Comparison of ENCODE assay signal across 1 cellular context in genomic region chr18:74734013-74734444, GRCh38.
A peak's percentile ranks its signal among the peaks of the same experiment; 100 is the strongest.
TF ChIP-seq lines count a peak whose summit lies in the region.

No MANE protein-coding gene starts in this region.

TF ChIP-seq in HepG2, 621 proteins besides CTCF, POLR2A, EP300 and RAD21 (continued from another document and continues in another):
- peak; percentile 48 for TF ChIP-seq ARID3A (IDR thresholded peaks at IDR 0.05; ENCODE audit: low read depth, low read length)
- TF ChIP-seq GMEB1 (CRISPR knock-in tag; IDR thresholded peaks at IDR 0.05; ENCODE audit: borderline replicate concordance) = no peak
- TF ChIP-seq ZNF772 (CRISPR knock-in tag; IDR thresholded peaks at IDR 0.05) = no peak
- no peak for TF ChIP-seq MZF1 (CRISPR knock-in tag; IDR thresholded peaks at IDR 0.05; ENCODE audit: borderline replicate concordance)
- peak in 1 of 2 experiments; percentile 59; a peak in 1 of 4 replicates for TF ChIP-seq KLF16 (CRISPR knock-in tag; IDR thresholded peaks at IDR 0.05)
- TF ChIP-seq MIER3 (CRISPR knock-in tag; IDR thresholded peaks at IDR 0.05; ENCODE audit: borderline replicate concordance) = no peak; the same call in 1 of the 2 replicates
- TF ChIP-seq STAT6 (CRISPR knock-in tag; IDR thresholded peaks at IDR 0.05; ENCODE audit: borderline replicate concordance) = peak; percentile 30; the same call in 1 of the 2 replicates
- TF ChIP-seq SCMH1 (CRISPR knock-in tag; IDR thresholded peaks at IDR 0.05; ENCODE audit: borderline replicate concordance) = no peak
- TF ChIP-seq AGO2 (optimal IDR thresholded peaks at IDR 0.05; ENCODE audit: low read depth, low read length) = no peak
- no peak for TF ChIP-seq SUZ12 (IDR thresholded peaks at IDR 0.05; ENCODE audit: low read depth, low read length)
- no peak for TF ChIP-seq YY1 (IDR thresholded peaks at IDR 0.05; ENCODE audit: insufficient read depth, insufficient replicate concordance, low read depth, low read length)
- no peak for TF ChIP-seq MED8 (CRISPR knock-in tag; IDR thresholded peaks at IDR 0.05; ENCODE audit: insufficient replicate concordance)
- peak; percentile 63; the same call in 1 of the 2 replicates for TF ChIP-seq TBX3 (IDR thresholded peaks at IDR 0.05; ENCODE audit: borderline replicate concordance)
- no peak for TF ChIP-seq NFAT5 (CRISPR knock-in tag; IDR thresholded peaks at IDR 0.05)
- no peak for TF ChIP-seq ZNF101 (CRISPR knock-in tag; IDR thresholded peaks at IDR 0.05; ENCODE audit: borderline replicate concordance, low read depth)
- TF ChIP-seq NFIB (CRISPR knock-in tag; IDR thresholded peaks at IDR 0.05; ENCODE audit: borderline replicate concordance) = no peak
- TF ChIP-seq E2F1 (CRISPR knock-in tag; IDR thresholded peaks at IDR 0.05) = no peak
- TF ChIP-seq ZNF749 (CRISPR knock-in tag; IDR thresholded peaks at IDR 0.05; ENCODE audit: borderline replicate concordance) = no peak
- no peak for TF ChIP-seq ZNF773 (CRISPR knock-in tag; IDR thresholded peaks at IDR 0.05; ENCODE audit: borderline replicate concordance)
- TF ChIP-seq HNRNPL (IDR thresholded peaks at IDR 0.05; ENCODE audit: low read depth, low read length) = no peak
- TF ChIP-seq ZNF292 (CRISPR knock-in tag; IDR thresholded peaks at IDR 0.05; ENCODE audit: borderline replicate concordance, low read depth) = peak; percentile 86
- TF ChIP-seq YEATS2 (CRISPR knock-in tag; IDR thresholded peaks at IDR 0.05; ENCODE audit: borderline replicate concordance) = no peak
- TF ChIP-seq SALL2 (CRISPR knock-in tag; IDR thresholded peaks at IDR 0.05) = no peak
- peak; percentile 99 for TF ChIP-seq CEBPG (CRISPR knock-in tag; IDR thresholded peaks at IDR 0.05)
- no peak for TF ChIP-seq ZNF746 (CRISPR knock-in tag; IDR thresholded peaks at IDR 0.05)
- no peak for TF ChIP-seq KLF13 (CRISPR knock-in tag; IDR thresholded peaks at IDR 0.05)
- TF ChIP-seq ZNF335 (CRISPR knock-in tag; IDR thresholded peaks at IDR 0.05) = no peak
- no peak for TF ChIP-seq ZNF552 (CRISPR knock-in tag; IDR thresholded peaks at IDR 0.05; ENCODE audit: borderline replicate concordance)
- TF ChIP-seq PHF21A (CRISPR knock-in tag; IDR thresholded peaks at IDR 0.05) = peak; percentile 87
- TF ChIP-seq MAF1 (CRISPR knock-in tag; IDR thresholded peaks at IDR 0.05; ENCODE audit: borderline replicate concordance) = no peak
- no peak for TF ChIP-seq ZNF407 (CRISPR knock-in tag; IDR thresholded peaks at IDR 0.05; ENCODE audit: not compliant biosample characterization)
- TF ChIP-seq ZNF354B (CRISPR knock-in tag; IDR thresholded peaks at IDR 0.05) = no peak
- no peak; the same call in 1 of the 2 replicates for TF ChIP-seq ZNF629 (CRISPR knock-in tag; conservative IDR thresholded peaks at IDR 0.05)
- peak; percentile 58; the same call in 1 of the 2 replicates for TF ChIP-seq ISL2 (CRISPR knock-in tag; IDR thresholded peaks at IDR 0.05)
- no peak for TF ChIP-seq NPAS2 (CRISPR knock-in tag; IDR thresholded peaks at IDR 0.05; ENCODE audit: borderline replicate concordance)
- 0 out of 2 replicates have a peak, but pooled peaks have one; percentile 6 for TF ChIP-seq ZNF264 (CRISPR knock-in tag; IDR thresholded peaks at IDR 0.05)
- TF ChIP-seq ISX (CRISPR knock-in tag; conservative IDR thresholded peaks at IDR 0.05) = no peak
- no peak for TF ChIP-seq PLSCR1 (CRISPR knock-in tag; IDR thresholded peaks at IDR 0.05; ENCODE audit: borderline replicate concordance)
- peak; percentile 75 for TF ChIP-seq GATAD2A (CRISPR knock-in tag; IDR thresholded peaks at IDR 0.05)
- TF ChIP-seq CHD4 (IDR thresholded peaks at IDR 0.05; ENCODE audit: borderline replicate concordance, low read length) = no peak
- no peak for TF ChIP-seq ATM (IDR thresholded peaks at IDR 0.05; ENCODE audit: borderline replicate concordance)
- no peak for TF ChIP-seq ZZZ3 (CRISPR knock-in tag; IDR thresholded peaks at IDR 0.05; ENCODE audit: borderline replicate concordance)
